In the genomic region with DNA sequence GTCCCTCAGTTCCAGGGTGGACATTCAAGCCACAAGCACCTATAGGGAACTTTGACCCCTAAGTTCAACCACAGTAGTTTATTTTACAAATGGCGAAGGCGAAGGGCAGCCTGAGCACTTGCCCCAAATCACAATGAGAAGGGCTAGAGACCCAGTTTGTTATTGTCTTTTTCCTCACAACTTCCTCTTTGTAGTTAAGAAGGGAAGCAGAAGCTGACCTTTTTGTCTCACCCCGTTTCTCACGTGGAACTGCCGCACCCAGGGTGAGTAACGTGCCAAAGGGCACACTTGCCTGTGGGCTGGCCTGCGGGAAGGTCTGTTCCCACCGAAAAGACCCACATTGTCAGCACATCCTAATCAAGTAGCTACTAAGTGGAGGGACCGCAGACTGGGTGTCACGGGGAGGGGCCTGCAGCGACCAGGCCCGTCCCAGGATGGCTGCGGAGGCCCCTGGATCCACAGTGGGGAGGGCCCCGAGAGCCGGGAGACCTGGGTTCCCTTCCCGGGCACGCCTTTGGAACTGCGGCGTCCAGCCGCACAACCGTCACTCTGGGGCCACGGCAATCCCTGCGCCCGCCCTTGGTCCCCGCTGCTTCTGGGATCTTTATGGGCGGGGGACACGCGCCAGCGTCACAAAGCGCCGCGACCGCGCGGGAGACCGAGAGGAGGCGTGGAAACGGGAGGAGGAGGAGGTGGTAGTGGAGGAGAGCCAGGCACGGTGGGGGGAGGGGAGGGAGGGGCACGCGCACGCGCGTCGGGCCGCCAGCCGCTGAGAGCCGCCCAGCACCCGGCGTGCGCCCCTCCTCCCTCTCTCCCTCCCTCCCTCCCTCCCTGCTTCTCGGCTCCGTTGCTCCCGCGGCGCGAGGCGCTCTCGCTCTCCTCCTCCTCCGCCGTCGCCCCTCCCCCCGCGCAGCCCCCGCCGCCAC, we compare ENCODE assay signal across 8 cellular contexts. TPM values are rescaled to one million over a fixed set of nuclear protein-coding genes. Genes with fewer than 3 reads are reported as not detected.
DNase-seq lines count a peak whose midpoint lies in the region; ATAC-seq lines count a peak whose summit lies in the region.

A gene with protein sequence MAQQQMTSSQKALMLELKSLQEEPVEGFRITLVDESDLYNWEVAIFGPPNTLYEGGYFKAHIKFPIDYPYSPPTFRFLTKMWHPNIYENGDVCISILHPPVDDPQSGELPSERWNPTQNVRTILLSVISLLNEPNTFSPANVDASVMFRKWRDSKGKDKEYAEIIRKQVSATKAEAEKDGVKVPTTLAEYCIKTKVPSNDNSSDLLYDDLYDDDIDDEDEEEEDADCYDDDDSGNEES (plus strand): TSS at position 834 of the 926 bp plus-strand sequence. CDS start 598 bp downstream, outside the sequence.

- DNase-seq in NCI-H748 (lab: John Stamatoyannopoulos, UW; ENCODE audit: unreplicated experiment) (peak; percentile 95), cortex of kidney (lab: John Stamatoyannopoulos, UW) (peak; percentile 64), left lobe of liver (ENCODE audit: low spot score) (peak; percentile 96)
- DNase-seq in activated CD4-positive, alpha-beta T cell treated with anti-CD3 and anti-CD28 coated beads, Interleukin-2, amount 50 U/mL, for 1 hour: peak; percentile 92
- DNase-seq in stimulated activated CD4-positive, alpha-beta T cell treated with anti-CD3 and anti-CD28 coated beads, Interleukin-2, amount 100 ng/mL, for 4 hours (ENCODE audit: low read depth): peak; percentile 93

- ATAC-seq in GM19372 (IDR thresholded peaks at IDR 0.05; ENCODE audit: low read depth, unreplicated experiment): peak; percentile 47
- ATAC-seq in HG03521 (IDR thresholded peaks at IDR 0.05; ENCODE audit: unreplicated experiment): peak; percentile 55
- peak; percentile 85 for ATAC-seq in left lobe of liver

- H3K9me3 ChIP-seq in BLaER1 treated with 17β-estradiol and CSF1 and Interleukin-3, amounts not matched to agents 10 nM and 100 nM (replicated peaks in 1 of 11): no peaks in the 10 kb centered on the region

- peak within 1 kb of the TSS; percentile 100 for H3K27ac ChIP-seq in BLaER1 treated with 17β-estradiol and CSF1 and Interleukin-3, amounts not matched to agents 10 nM and 100 nM

- peak within 1 kb of the TSS; percentile 92 to 99 (median 97) for H3K4me3 ChIP-seq in BLaER1 treated with 17β-estradiol and CSF1 and Interleukin-3, amounts not matched to agents 10 nM and 100 nM

- H3K4me2 ChIP-seq in BLaER1 treated with 17β-estradiol and CSF1 and Interleukin-3, amounts not matched to agents 10 nM and 100 nM: peak within 1 kb of the TSS; percentile 73 to 93 (median 86)

- H3K9ac ChIP-seq in BLaER1 treated with 17β-estradiol and CSF1 and Interleukin-3, amounts not matched to agents 10 nM and 100 nM: peak within 1 kb of the TSS; percentile 100

- peaks cover 23 to 33% (median 30%) of the 10 kb centered on the region in 11 experiments; a peak in 21 of 22 replicates for H4K20me1 ChIP-seq in BLaER1 treated with 17β-estradiol and CSF1 and Interleukin-3, amounts not matched to agents 10 nM and 100 nM

- H3K27me3 ChIP-seq in BLaER1 treated with 17β-estradiol and CSF1 and Interleukin-3, amounts not matched to agents 10 nM and 100 nM: no peaks in the 10 kb centered on the region

- peaks cover 52 to 58% (median 56%) of the 10 kb centered on the region in 10 experiments for H3K4me1 ChIP-seq in BLaER1 treated with 17β-estradiol and CSF1 and Interleukin-3, amounts not matched to agents 10 nM and 100 nM

- H3K36me3 ChIP-seq in BLaER1 treated with 17β-estradiol and CSF1 and Interleukin-3, amounts not matched to agents 10 nM and 100 nM: peaks cover 0 to 27% (median 11%) of the 10 kb centered on the region in 11 experiments; a peak in 8 of 22 replicates

RNA-seq across cellular contexts. Expression of the gene that starts here (rescaled TPM):
- total RNA-seq in left lobe of liver: 22.9 TPM

Comparison
In these comparisons a context has a peak if more than half of its experiments do, and no peak if none do; other contexts are left out.
1. Peak in every context shown above with its lines: DNase-seq, ATAC-seq, H3K4me3 ChIP-seq and H3K27ac ChIP-seq.